Comparison of ENCODE assay signal across 9 cellular contexts in genomic region chr2:96427917-96428316, GRCh38.
A peak's percentile ranks its signal among the peaks of the same experiment; 100 is the strongest.
DNase-seq lines count a peak whose midpoint lies in the region; ATAC-seq, FAIRE-seq and TF ChIP-seq lines count a peak whose summit lies in the region.
"Had no signal": no experiment of that assay in that cellular context is flagged by ENCODE, and none has a peak within 500 bp of the region (broad histone marks: within the 10 kb centered on the region; RNA-seq: fewer than 3 reads in every experiment).

No MANE protein-coding gene starts in this region.

- H3K23ac ChIP-seq in mesendoderm (ENCODE audit: low read length), result no peak overlapping the region

- no peak overlapping the region for H4K5ac ChIP-seq in mesendoderm (ENCODE audit: low read length)

- H4K8ac ChIP-seq in mesendoderm (ENCODE audit: low read depth, low read length), result no peak overlapping the region

- H3K27me3 ChIP-seq in body of pancreas (no peaks in the 10 kb centered on the region), mesendoderm (ENCODE audit: insufficient read depth, low read length, poor library complexity) (no peaks in the 10 kb centered on the region)

- no peaks in the 10 kb centered on the region for H3K36me3 ChIP-seq in body of pancreas (replicated peaks in 1 of 2; ENCODE audit: insufficient read depth in 1 of 2, low read depth in 2 of 2)
- no peaks in the 10 kb centered on the region for H3K36me3 ChIP-seq in mesendoderm (ENCODE audit: control insufficient read depth, insufficient read depth, low read length)
- H3K36me3 ChIP-seq: HAP-1 had no signal

- H3K79me2 ChIP-seq in mesendoderm (ENCODE audit: control insufficient read depth, insufficient read depth, low read length), result no peaks in the 10 kb centered on the region

- H3K56ac ChIP-seq in mesendoderm (ENCODE audit: low read length), result no peak overlapping the region

- H2BK5ac ChIP-seq in mesendoderm (ENCODE audit: low read length), result no peak overlapping the region

- no peak overlapping the region for H3K18ac ChIP-seq in mesendoderm (ENCODE audit: low read length)

- no peak overlapping the region for H2BK120ac ChIP-seq in mesendoderm (ENCODE audit: low read depth, low read length)

- H3K4me3 ChIP-seq in body of pancreas, result no peak overlapping the region
- no peak overlapping the region for H3K4me3 ChIP-seq in mesendoderm (ENCODE audit: low read length)
- H3K4me3 ChIP-seq: HAP-1 had no signal

- intact Hi-C loops in body of pancreas (cut with DNase I), result no loop called here

- no peak overlapping the region for H2BK15ac ChIP-seq in mesendoderm (replicated peaks; ENCODE audit: low read depth)

- TF ChIP-seq CTCF in body of pancreas (IDR thresholded peaks at IDR 0.05), result no peak

- H3K27ac ChIP-seq in body of pancreas (no peak overlapping the region), mesendoderm (ENCODE audit: low read depth, low read length) (no peak overlapping the region)

- FAIRE-seq in HTR-8/SVneo (lab: Jason Lieb, UNC), result peak; percentile 95

- no peak overlapping the region for H2AK5ac ChIP-seq in mesendoderm (ENCODE audit: low read length)

- DNase-seq in DMS53 (lab: John Stamatoyannopoulos, UW), result peak; percentile 94
- DNase-seq in HTR-8/SVneo (ENCODE audit: insufficient read length, low spot score), result peak; percentile 84
- peak in 2 of 4 donors; percentile 34 to 40 for DNase-seq in body of pancreas
- DNase-seq in mesendoderm, result peak; percentile 57
- DNase-seq in inferior parietal cortex (ENCODE audit: extremely low spot score), result no peak
- DNase-seq in GM19240 (ENCODE audit: insufficient read length, low spot score), result no peak
- DNase-seq in C1 segment of cervical spinal cord (lab: John Stamatoyannopoulos, UW), result no peak
- DNase-seq: activated gamma-delta T cell treated with Interleukin-2 at 50 U/mL for 16 hours had no signal

- WGBS in body of pancreas, 2 donors, result 64 to 67% methylated on average over 1 of the region's 1 CpG
- WGBS in mesendoderm (ENCODE audit: extremely low coverage, insufficient coverage, low lambda C conversion rate), result no CpG with 5 or more reads among the region's 1 CpG

- no peaks in the 10 kb centered on the region for H3K79me1 ChIP-seq in mesendoderm (ENCODE audit: low read length)

- no peak overlapping the region for H3K9ac ChIP-seq in mesendoderm (ENCODE audit: low read length)

- H3K4ac ChIP-seq in mesendoderm (ENCODE audit: low read depth, low read length), result no peak overlapping the region

- peak; percentile 40 for ATAC-seq in body of pancreas

- peaks cover 20% of the 10 kb centered on the region for H3K4me1 ChIP-seq in body of pancreas
- H3K4me1 ChIP-seq in mesendoderm (ENCODE audit: control insufficient read depth, low read depth, low read length), result no peaks in the 10 kb centered on the region
- H3K4me1 ChIP-seq: HAP-1 had no signal

- H3K9me3 ChIP-seq in body of pancreas, result no peaks in the 10 kb centered on the region

- H3K4me2 ChIP-seq in mesendoderm (ENCODE audit: low read length), result no peak overlapping the region

- no peak for TF ChIP-seq POLR2A in body of pancreas (IDR thresholded peaks at IDR 0.05)

Comparison
In these comparisons a context has a peak if more than half of its experiments do, and no peak if none do; other contexts are left out.
1. DNase-seq: peak in DMS53 (single experiment), HTR-8/SVneo (single experiment) and mesendoderm (single experiment); none in inferior parietal cortex (single experiment), GM19240 (single experiment) and C1 segment of cervical spinal cord (0 of 14).